18 cellular contexts compared by ENCODE assay signal in the genomic region with DNA sequence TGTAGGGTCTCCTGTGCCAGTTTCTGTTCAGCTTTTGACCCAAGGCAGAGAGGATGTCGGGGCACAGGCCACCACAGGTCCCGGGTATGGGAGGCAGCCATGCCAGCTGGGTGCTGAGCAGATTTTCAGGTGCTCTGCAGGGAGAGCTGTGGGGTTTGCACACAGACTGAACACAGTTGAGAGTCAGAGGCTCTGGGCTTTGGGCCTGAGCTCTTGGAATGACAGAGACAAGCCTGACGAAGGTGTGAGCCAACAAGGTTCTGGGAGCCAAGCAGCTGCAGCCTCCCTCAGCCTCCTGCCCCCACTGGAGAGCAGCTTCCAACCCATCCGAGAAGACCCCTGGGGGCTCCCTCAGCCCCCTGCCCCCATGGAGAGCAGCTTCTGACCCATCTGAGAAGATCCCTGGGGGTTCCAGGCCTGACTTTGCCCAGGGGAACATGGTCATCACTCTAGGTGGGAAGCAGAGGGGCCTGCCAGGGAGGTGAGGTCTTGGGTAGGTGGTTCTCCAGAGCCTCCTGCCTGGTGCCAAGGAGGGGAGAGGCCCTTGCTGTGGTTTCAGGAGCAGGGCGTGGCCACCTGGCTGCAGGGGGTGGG. TPM values are rescaled to one million over a fixed set of nuclear protein-coding genes. Genes with fewer than 3 reads are reported as not detected.
A peak's percentile ranks its signal among the peaks of the same experiment; 100 is the strongest.
DNase-seq lines count a peak whose midpoint lies in the region; ATAC-seq and TF ChIP-seq lines count a peak whose summit lies in the region.
"Had no signal": no experiment of that assay in that cellular context is flagged by ENCODE, and none has a peak within 500 bp of the region (broad histone marks: within the 10 kb centered on the region; RNA-seq: fewer than 3 reads in every experiment).

No MANE protein-coding gene starts in this region.

- H3K27ac ChIP-seq in right atrium auricular region (peak overlapping the region; percentile 31 to 85), heart right ventricle (peak overlapping the region in 2 of 10 donors; percentile 45 to 53), WERI-Rb-1 (peak overlapping the region; percentile 89), left lung (no peak overlapping the region)

- TF ChIP-seq CTCF in right atrium auricular region (IDR thresholded peaks at IDR 0.05) (no peak), heart right ventricle (IDR thresholded peaks at IDR 0.05) (no peak), WERI-Rb-1 (IDR thresholded peaks at IDR 0.05; ENCODE audit: low read depth, low read length) (no peak), left lung (IDR thresholded peaks at IDR 0.05) (no peak)

- 61 to 63% methylated on average over 5 of the region's 5 CpGs for WGBS in heart right ventricle, 2 donors

- H3K4me3 ChIP-seq in right atrium auricular region, result no peak overlapping the region
- H3K4me3 ChIP-seq in heart right ventricle, result no peak overlapping the region
- H3K4me3 ChIP-seq in WERI-Rb-1 (ENCODE audit: low read depth, low read length), result no peak overlapping the region
- no peak overlapping the region for H3K4me3 ChIP-seq in left lung
- H3K4me3 ChIP-seq: HAP-1, MG63 had no signal

- H3K9me3 ChIP-seq in right atrium auricular region (no peaks in the 10 kb centered on the region), heart right ventricle (no peaks in the 10 kb centered on the region), WERI-Rb-1 (ENCODE audit: severe bottlenecking) (no peaks in the 10 kb centered on the region), left lung (no peaks in the 10 kb centered on the region)
- H3K9me3 ChIP-seq: HAP-1, MG63 had no signal

- H3K27me3 ChIP-seq in right atrium auricular region (no peaks in the 10 kb centered on the region), heart right ventricle (no peaks in the 10 kb centered on the region), WERI-Rb-1 (ENCODE audit: insufficient read depth, low read depth, severe bottlenecking) (no peaks in the 10 kb centered on the region), left lung (no peaks in the 10 kb centered on the region)
- H3K27me3 ChIP-seq: MG63 had no signal

- no peak for DNase-seq in right atrium auricular region (ENCODE audit: low spot score)
- no peak for DNase-seq in heart right ventricle
- DNase-seq in WERI-Rb-1, result no peak
- DNase-seq in glomerular visceral epithelial cell (ENCODE audit: extremely low spot score), result peak; percentile 25
- no peak for DNase-seq in NCI-H128 (lab: John Stamatoyannopoulos, UW; ENCODE audit: unreplicated experiment)
- DNase-seq in dedifferentiated amniotic fluid mesenchymal stem cell (ENCODE audit: extremely low spot score), result no peak
- no peak for DNase-seq in left lung
- DNase-seq: activated CD4-positive, alpha-beta T cell treated with anti-CD3 and anti-CD28 coated beads for 36 hours; activated naive CD8-positive, alpha-beta T cell treated with anti-CD3 and anti-CD28 coated beads for 36 hours; DMS 273 treated with DMSO at 0.1 percent for 48 hours; MG63; NCI-H187 treated with DMSO at 0.1 percent for 48 hours; NCI-H524; nephron progenitor cell; SHP77; stimulated activated CD4-positive, alpha-beta T cell treated with anti-CD3 and anti-CD28 coated beads, Interleukin-15, amount 100 ng/mL, for 24 hours had no signal

- H3K4me1 ChIP-seq in right atrium auricular region, result peaks cover 0 to 91% of the 10 kb centered on the region in 2 donors
- H3K4me1 ChIP-seq in heart right ventricle, result peaks cover 66 to 89% (median 84%) of the 10 kb centered on the region in 9 donors
- peaks cover 32 to 76% of the 10 kb centered on the region in 2 donors for H3K4me1 ChIP-seq in left lung
- H3K4me1 ChIP-seq: HAP-1 had no signal

- intact Hi-C loops in heart right ventricle (cut with DNase I), result no loop called here
- intact Hi-C loops in left lung (cut with DNase I), result no loop called here

- peaks cover 8% of the 10 kb centered on the region for H3K36me3 ChIP-seq in right atrium auricular region
- peaks cover 0 to 8% (median 6%) of the 10 kb centered on the region in 9 donors for H3K36me3 ChIP-seq in heart right ventricle
- H3K36me3 ChIP-seq in WERI-Rb-1, result peaks cover 7% of the 10 kb centered on the region
- peaks cover 0 to 9% of the 10 kb centered on the region in 2 donors for H3K36me3 ChIP-seq in left lung

- ATAC-seq in heart right ventricle, result no peak
- no peak for ATAC-seq in left lung
- ATAC-seq in HG03565 (IDR thresholded peaks at IDR 0.05; ENCODE audit: unreplicated experiment), result no peak
- ATAC-seq: activated CD4-positive, alpha-beta T cell treated with anti-CD3 and anti-CD28 coated beads for 36 hours had no signal

RNA-seq across cellular contexts. Expression of a gene that starts 13.8 kb away (rescaled TPM):
- 10 to 100 TPM; 19.3 to 20.4 TPM for total RNA-seq in right atrium auricular region
- total RNA-seq in heart right ventricle, result 10 to 100 TPM; 42.3 to 90.6 (median 48.0) TPM
- 10 to 100 TPM; 28.1 to 39.9 TPM for polyA plus RNA-seq in heart right ventricle
- 10 to 100 TPM; 44.7 to 49.4 TPM for total RNA-seq in left lung

Comparison
In these comparisons a context has a peak if more than half of its experiments do, and no peak if none do; other contexts are left out.
1. H3K27ac ChIP-seq: peak in right atrium auricular region (2 of 2) and WERI-Rb-1 (single experiment); none in left lung (0 of 2).